ENCODE assay signal across 8 cellular contexts in genomic region chr11:20397281-20397680, GRCh38. TPM values are rescaled to one million over a fixed set of nuclear protein-coding genes. Genes with fewer than 3 reads are reported as not detected.
DNase-seq lines count a peak whose midpoint lies in the region; ATAC-seq and TF ChIP-seq lines count a peak whose summit lies in the region.

No MANE protein-coding gene starts in this region.

- H3K27me3 ChIP-seq in Peyer's patch (no peaks in the 10 kb centered on the region), endodermal cell (ENCODE audit: control insufficient read depth, insufficient read depth, low read length, poor library complexity, severe bottlenecking) (no peaks in the 10 kb centered on the region), neural progenitor cell (no peaks in the 10 kb centered on the region)

- no peak overlapping the region for H3K4me2 ChIP-seq in neural progenitor cell

- TF ChIP-seq CTCF in Peyer's patch (IDR thresholded peaks at IDR 0.05), result peak in 4 of 6 experiments; percentile 33 to 54 (median 49)
- TF ChIP-seq CTCF in endodermal cell (conservative IDR thresholded peaks at IDR 0.05), result peak; percentile 82
- peak; percentile 68 for TF ChIP-seq CTCF in neural progenitor cell (IDR thresholded peaks at IDR 0.05)

- H3K4me3 Mint-ChIP-seq in endodermal cell (no peak overlapping the region), neural progenitor cell (no peak overlapping the region)

- ATAC-seq in GM21825 (IDR thresholded peaks at IDR 0.05; ENCODE audit: unreplicated experiment), result peak; percentile 83

- no peaks in the 10 kb centered on the region for H3K9me3 Mint-ChIP-seq in endodermal cell
- no peaks in the 10 kb centered on the region for H3K9me3 Mint-ChIP-seq in neural progenitor cell

- no peak overlapping the region for H2AFZ ChIP-seq in neural progenitor cell (replicated peaks)

- no peaks in the 10 kb centered on the region for H4K20me1 ChIP-seq in neural progenitor cell (ENCODE audit: low read depth)

- H3K36me3 ChIP-seq in Peyer's patch, result peaks cover 0 to 45% (median 0%) of the 10 kb centered on the region in 3 donors
- H3K36me3 ChIP-seq in endodermal cell (ENCODE audit: control insufficient read depth, insufficient read depth, low read length), result peaks cover 62% of the 10 kb centered on the region
- peaks cover 24% of the 10 kb centered on the region for H3K36me3 ChIP-seq in neural progenitor cell

- H3K27ac Mint-ChIP-seq in endodermal cell, result no peak overlapping the region
- H3K27ac Mint-ChIP-seq in neural progenitor cell, result no peak overlapping the region

- H3K4me3 ChIP-seq in Peyer's patch (no peak overlapping the region), endodermal cell (ENCODE audit: low read length) (no peak overlapping the region), neural progenitor cell (no peak overlapping the region)

- H3K36me3 Mint-ChIP-seq in endodermal cell (ENCODE audit: low read depth), result peaks cover 56% of the 10 kb centered on the region
- H3K36me3 Mint-ChIP-seq in neural progenitor cell, result peaks cover 10% of the 10 kb centered on the region

- no peak for TF ChIP-seq POLR2A in Peyer's patch (IDR thresholded peaks at IDR 0.05)

- H3K79me2 ChIP-seq in neural progenitor cell (ENCODE audit: low read depth), result no peaks in the 10 kb centered on the region

- H3K27ac ChIP-seq in Peyer's patch, result no peak overlapping the region
- no peak overlapping the region for H3K27ac ChIP-seq in endodermal cell (ENCODE audit: low read depth, low read length)
- H3K27ac ChIP-seq in neural progenitor cell, result no peak overlapping the region

- no peaks in the 10 kb centered on the region for H3K27me3 Mint-ChIP-seq in endodermal cell (ENCODE audit: insufficient read depth)
- no peaks in the 10 kb centered on the region for H3K27me3 Mint-ChIP-seq in neural progenitor cell (ENCODE audit: insufficient read depth, low read depth)

- H3K9ac ChIP-seq in endodermal cell (ENCODE audit: extremely low read depth, low read length, poor library complexity, severe bottlenecking) (no peak overlapping the region), neural progenitor cell (no peak overlapping the region)

- peak; percentile 8 for DNase-seq in stimulated activated CD4-positive, alpha-beta T cell treated with anti-CD3 and anti-CD28 coated beads, Interleukin-15, amount 100 ng/mL, for 24 hours
- no peak for DNase-seq in stimulated activated CD4-positive, alpha-beta T cell treated with anti-CD3 and anti-CD28 coated beads, Interleukin-4, amount 100 ng/mL, for 4 hours
- DNase-seq in Kasumi-1 (lab: John Stamatoyannopoulos, UW) (peak; percentile 87 to 93), Peyer's patch (no peak), endodermal cell (no peak), neural progenitor cell (ENCODE audit: low spot score) (peak; percentile 61), NCI-H1048 (lab: John Stamatoyannopoulos, UW) (no peak)

- H3F3A ChIP-seq in neural progenitor cell (ENCODE audit: low read depth), result peaks cover 7% of the 10 kb centered on the region

- H3K9me3 ChIP-seq in Peyer's patch (no peaks in the 10 kb centered on the region), endodermal cell (ENCODE audit: control insufficient read depth, low read length) (no peaks in the 10 kb centered on the region), neural progenitor cell (ENCODE audit: low read depth) (no peaks in the 10 kb centered on the region)

- H3K4me1 Mint-ChIP-seq in endodermal cell (no peaks in the 10 kb centered on the region), neural progenitor cell (no peaks in the 10 kb centered on the region)

- WGBS in endodermal cell (ENCODE audit: insufficient coverage in 1 of 2, insufficient read length in 1 of 2), 2 experiments, result 83 to 94% methylated on average over 2 to 3 of the region's 3 CpGs

- H3K4me1 ChIP-seq in Peyer's patch (no peaks in the 10 kb centered on the region), endodermal cell (ENCODE audit: control insufficient read depth, insufficient read depth, low read length) (no peaks in the 10 kb centered on the region), neural progenitor cell (no peaks in the 10 kb centered on the region)

RNA-seq across cellular contexts. Expression of gene PRMT3, which starts 9.8 kb away (rescaled TPM):
- total RNA-seq in Peyer's patch (10 to 100 TPM; 10.5 to 42.1 (median 16.2) TPM), endodermal cell (10 to 100 TPM; 26.2 to 27.1 TPM), neural progenitor cell (ENCODE audit: low replicate concordance) (30.7 and 39.6 TPM in 2 replicates)
- polyA plus RNA-seq in endodermal cell (2013, experiment 1 of 2), result 22.0 TPM
- polyA plus RNA-seq in endodermal cell (2013, experiment 2 of 2), result 21.7 TPM

RNA-seq across cellular contexts. Expression of gene HTATIP2, which starts 33.8 kb away (rescaled TPM):
- total RNA-seq in Peyer's patch (100 to 1,000 TPM in 3 of 4 donors, 10 to 100 TPM in 1; 89.1 to 280 (median 118) TPM), endodermal cell (10 to 100 TPM; 52.5 to 66.6 TPM), neural progenitor cell (ENCODE audit: low replicate concordance) (18.3 and 25.3 TPM in 2 replicates)
- polyA plus RNA-seq in endodermal cell (2013, experiment 1 of 2), result 10.2 TPM
- polyA plus RNA-seq in endodermal cell (2013, experiment 2 of 2), result 9.6 TPM

Comparison
In these comparisons a context has a peak if more than half of its experiments do, and no peak if none do; other contexts are left out.
1. DNase-seq: peak in stimulated activated CD4-positive, alpha-beta T cell treated with anti-CD3 and anti-CD28 coated beads, Interleukin-15, amount 100 ng/mL, for 24 hours (single experiment), Kasumi-1 (2 of 2) and neural progenitor cell (single experiment); none in stimulated activated CD4-positive, alpha-beta T cell treated with anti-CD3 and anti-CD28 coated beads, Interleukin-4, amount 100 ng/mL, for 4 hours (0 of 2), Peyer's patch (0 of 3), endodermal cell (single experiment) and NCI-H1048 (single experiment).
2. Peak in every context shown above with its lines, with median percentiles within 50 percentile points of each other: CTCF ChIP-seq.